8 cellular contexts compared by ENCODE assay signal in genomic region chr17:81002409-81003361, GRCh38. TPM values are rescaled to one million over a fixed set of nuclear protein-coding genes. Genes with fewer than 3 reads are reported as not detected.
DNase-seq lines count a peak whose midpoint lies in the region; ATAC-seq and TF ChIP-seq lines count a peak whose summit lies in the region.

No MANE protein-coding gene starts in this region.

- no peak for DNase-seq in activated T-cell treated with anti-CD3 and anti-CD28 coated beads, Interleukin-2, amount 50 U/mL, for 24 hours
- DNase-seq in activated T-cell treated with anti-CD3 and anti-CD28 coated beads, Interleukin-2, amount 50 U/mL, for 48 hours: no peak
- peak; percentile 85 for DNase-seq in NCI-H510A treated with DMSO at 0.1 percent for 48 hours (lab: John Stamatoyannopoulos, UW)
- peak; percentile 70 for DNase-seq in epidermal melanocyte (ENCODE audit: insufficient read length, low spot score)
- DNase-seq in osteoblast (ENCODE audit: insufficient read length, low spot score, missing footprints): peak; percentile 98
- no peak for DNase-seq in esophagus muscularis mucosa (ENCODE audit: extremely low spot score)
- DNase-seq in CD1c-positive myeloid dendritic cell (ENCODE audit: extremely low spot score): no peak

- peaks cover 16% of the 10 kb centered on the region for H3K36me3 ChIP-seq in osteoblast (ENCODE audit: insufficient read depth, low read length)
- H3K36me3 ChIP-seq in esophagus muscularis mucosa: peaks cover 24 to 29% (median 28%) of the 10 kb centered on the region in 4 donors

- no peak for TF ChIP-seq EP300 in esophagus muscularis mucosa (IDR thresholded peaks at IDR 0.05)

- peak overlapping the region; percentile 1 for H3K4me2 ChIP-seq in osteoblast (ENCODE audit: insufficient read depth, low read length)

- H3K27ac Mint-ChIP-seq in activated T-cell treated with anti-CD3 and anti-CD28 coated beads, Interleukin-2, amount 50 U/mL, for 24 hours: peak overlapping the region; percentile 22

- TF ChIP-seq CTCF in osteoblast (IDR thresholded peaks at IDR 0.05; ENCODE audit: extremely low read depth, low read depth, low read length): no peak
- TF ChIP-seq CTCF in esophagus muscularis mucosa (IDR thresholded peaks at IDR 0.05): no peak

- TF ChIP-seq POLR2A in esophagus muscularis mucosa (IDR thresholded peaks at IDR 0.05; ENCODE audit: low read depth): no peak

- H3K4me3 Mint-ChIP-seq in activated T-cell treated with anti-CD3 and anti-CD28 coated beads, Interleukin-2, amount 50 U/mL, for 24 hours: no peak overlapping the region

- H3K27me3 Mint-ChIP-seq in activated T-cell treated with anti-CD3 and anti-CD28 coated beads, Interleukin-2, amount 50 U/mL, for 24 hours: peaks cover 40% of the 10 kb centered on the region

- peaks cover 18% of the 10 kb centered on the region for H3K4me1 Mint-ChIP-seq in activated T-cell treated with anti-CD3 and anti-CD28 coated beads, Interleukin-2, amount 50 U/mL, for 24 hours (ENCODE audit: low read depth)

- intact Hi-C loops in esophagus muscularis mucosa (cut with DNase I): no loop called here

- H3K4me1 ChIP-seq in osteoblast (ENCODE audit: insufficient read depth, low read length) (peaks cover 6% of the 10 kb centered on the region), esophagus muscularis mucosa (peaks cover 18 to 42% (median 32%) of the 10 kb centered on the region in 4 donors)

- H3K27ac ChIP-seq in osteoblast (ENCODE audit: low read depth, low read length) (no peak overlapping the region), esophagus muscularis mucosa (replicated peaks in 1 of 4) (no peak overlapping the region)

- WGBS in esophagus muscularis mucosa: 54% methylated on average over 17 of the region's 21 CpGs

- H3K79me2 ChIP-seq in osteoblast (ENCODE audit: insufficient read depth, low read length): no peaks in the 10 kb centered on the region

- H3K9me3 ChIP-seq in osteoblast (ENCODE audit: low read depth, low read length) (no peaks in the 10 kb centered on the region), esophagus muscularis mucosa (no peaks in the 10 kb centered on the region)

- peaks cover 24% of the 10 kb centered on the region for H3K36me3 Mint-ChIP-seq in activated T-cell treated with anti-CD3 and anti-CD28 coated beads, Interleukin-2, amount 50 U/mL, for 24 hours (ENCODE audit: low read depth)

- no peaks in the 10 kb centered on the region for H3K9me3 Mint-ChIP-seq in activated T-cell treated with anti-CD3 and anti-CD28 coated beads, Interleukin-2, amount 50 U/mL, for 24 hours

- H3K27me3 ChIP-seq in osteoblast (ENCODE audit: insufficient read depth, low read length): peaks cover 43% of the 10 kb centered on the region
- H3K27me3 ChIP-seq in esophagus muscularis mucosa: peaks cover 2 to 35% (median 19%) of the 10 kb centered on the region in 4 donors

- ATAC-seq in HG02973 (IDR thresholded peaks at IDR 0.05; ENCODE audit: unreplicated experiment): no peak

- no peak overlapping the region for H2AFZ ChIP-seq in osteoblast (ENCODE audit: low read length)

- peaks cover 2% of the 10 kb centered on the region for H4K20me1 ChIP-seq in osteoblast (ENCODE audit: insufficient read depth, low read length)

- H3K4me3 ChIP-seq in osteoblast (ENCODE audit: insufficient read depth, low read length) (no peak overlapping the region), esophagus muscularis mucosa (no peak overlapping the region)

RNA-seq across cellular contexts. Expression of gene CHMP6, which starts 11.0 kb away (rescaled TPM):
- total RNA-seq in osteoblast (21.4 and 21.8 TPM in 2 replicates), esophagus muscularis mucosa (10 to 100 TPM; 17.6 to 29.2 (median 25.8) TPM)

RNA-seq across cellular contexts. Expression of gene BAIAP2, which starts 32.3 kb away (rescaled TPM):
- total RNA-seq in osteoblast: 15.6 and 19.4 TPM in 2 replicates
- total RNA-seq in esophagus muscularis mucosa: 10 to 100 TPM; 31.1 to 54.5 (median 36.7) TPM

Comparison
In these comparisons a context has a peak if more than half of its experiments do, and no peak if none do; other contexts are left out.
1. DNase-seq: peak in NCI-H510A treated with DMSO at 0.1 percent for 48 hours (single experiment), epidermal melanocyte (single experiment) and osteoblast (single experiment); none in activated T-cell treated with anti-CD3 and anti-CD28 coated beads, Interleukin-2, amount 50 U/mL, for 24 hours (single experiment), activated T-cell treated with anti-CD3 and anti-CD28 coated beads, Interleukin-2, amount 50 U/mL, for 48 hours (0 of 2), esophagus muscularis mucosa (single experiment) and CD1c-positive myeloid dendritic cell (single experiment).